In the genomic region with DNA sequence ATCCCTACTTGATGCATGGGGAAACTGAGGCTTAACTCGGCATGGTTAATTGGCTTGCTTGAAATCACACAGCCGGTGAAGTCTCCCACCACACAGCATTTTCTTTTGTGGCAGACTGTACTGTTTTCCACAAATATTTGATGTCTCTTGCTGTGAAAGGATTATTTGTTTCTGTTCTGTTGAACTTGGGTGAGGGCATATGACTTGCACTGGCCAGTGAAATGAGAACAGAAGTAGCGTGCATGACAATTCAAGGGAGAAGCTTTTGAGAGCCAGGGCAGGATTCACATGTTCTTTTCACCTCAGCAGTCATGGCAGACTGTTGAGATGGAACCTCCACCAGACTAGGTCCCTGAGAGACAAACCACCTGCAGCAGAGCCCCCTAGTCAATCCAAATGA, we compare ENCODE assay signal across 18 cellular contexts. TPM values are rescaled to one million over a fixed set of nuclear protein-coding genes. Genes with fewer than 3 reads are reported as not detected.
A peak's percentile ranks its signal among the peaks of the same experiment; 100 is the strongest.
DNase-seq lines count a peak whose midpoint lies in the region; ATAC-seq and TF ChIP-seq lines count a peak whose summit lies in the region.
"Had no signal": no experiment of that assay in that cellular context is flagged by ENCODE, and none has a peak within 500 bp of the region (broad histone marks: within the 10 kb centered on the region; RNA-seq: fewer than 3 reads in every experiment).

No MANE protein-coding gene starts in this region.

- no peaks in the 10 kb centered on the region for H3K36me3 ChIP-seq in breast epithelium
- H3K36me3 ChIP-seq: HAP-1 had no signal

- no peaks in the 10 kb centered on the region for H3K27me3 Mint-ChIP-seq in MCF 10A (ENCODE audit: insufficient read depth, unreplicated experiment)

- intact Hi-C loops in MCF 10A (cut with micrococcal nuclease), result no loop called here
- intact Hi-C loops in breast epithelium (cut with DNase I; ENCODE audit: low total_unique reads), result no loop called here

- peaks cover 26% of the 10 kb centered on the region for H3K4me1 Mint-ChIP-seq in MCF 10A (ENCODE audit: insufficient read depth, unreplicated experiment)

- H3K36me3 Mint-ChIP-seq in MCF 10A (ENCODE audit: insufficient read depth, unreplicated experiment), result no peaks in the 10 kb centered on the region
- H3K36me3 Mint-ChIP-seq: CD14-positive monocyte had no signal

- DNase-seq in MCF 10A (ENCODE audit: unreplicated experiment) (no peak), breast epithelium (ENCODE audit: low spot score in 2 of 2) (no peak), RWPE1 (ENCODE audit: low spot score) (no peak), epithelial cell of prostate (ENCODE audit: low read depth, low spot score) (no peak), substantia nigra (lab: John Stamatoyannopoulos, UW) (peak in 3 of 49 donors; percentile 3 to 26 (median 10)), activated gamma-delta T cell (lab: John Stamatoyannopoulos, UW) (no peak), cerebellar nuclear complex (lab: John Stamatoyannopoulos, UW) (no peak)
- DNase-seq: COR-L47; NCI-H1436; NCI-H2029 treated with DMSO at 0.1 percent for 48 hours; NCI-H2171 treated with DMSO at 0.1 percent for 48 hours; NCI-H446 treated with DMSO at 0.1 percent for 48 hours; NK-92 treated with Interleukin-12 subunit alpha and Interleukin-12 subunit beta, amount 100 ng/mL, for 24 hours; OCI-M1 had no signal

- H3K9me3 ChIP-seq in breast epithelium, result no peaks in the 10 kb centered on the region

- POLR2A ChIA-PET in MCF 10A (lab: Yijun Ruan, JAX) (interaction anchor here (0.7 to 4.3 kb wide), 4 partner anchors 13 to 94 kb away, joined by 3 to 22 read pairs (median 4); a partner anchor contains a TSS), RWPE1 (lab: Yijun Ruan, JAX; ENCODE audit: low non-redundant PET) (no interaction called here)

- CTCF ChIA-PET in MCF 10A (lab: Yijun Ruan, JAX), result interaction anchor here (1.3 to 1.6 kb wide), 3 partner anchors 11 to 114 kb away, joined by 3 to 4 read pairs (median 4); no protein-coding TSS in a partner anchor
- CTCF ChIA-PET in RWPE1 (lab: Yijun Ruan, JAX), result no interaction called here

- no TSS peak for BruUV-seq in MCF 10A (replicated peaks; lab: Mats Ljungman, UMichigan)

- ATAC-seq in GM19397 (IDR thresholded peaks at IDR 0.05; ENCODE audit: unreplicated experiment), result no peak
- ATAC-seq: K562 had no signal

- peak overlapping the region; percentile 59 for H3K27ac Mint-ChIP-seq in MCF 10A (ENCODE audit: low read depth, unreplicated experiment)

- no peak for TF ChIP-seq CTCF in MCF 10A (IDR thresholded peaks at IDR 0.05; ENCODE audit: unreplicated experiment)
- no peak for TF ChIP-seq CTCF in breast epithelium (IDR thresholded peaks at IDR 0.05)
- no peak for TF ChIP-seq CTCF in RWPE1 (conservative IDR thresholded peaks at IDR 0.05; ENCODE audit: low read depth)

- no peaks in the 10 kb centered on the region for H3K9me3 Mint-ChIP-seq in MCF 10A (ENCODE audit: unreplicated experiment)

- no peaks in the 10 kb centered on the region for H3K4me1 ChIP-seq in breast epithelium
- H3K4me1 ChIP-seq: HAP-1 had no signal

- no peak for TF ChIP-seq POLR2A in breast epithelium (IDR thresholded peaks at IDR 0.05)

- peak overlapping the region; percentile 10 for H3K4me3 Mint-ChIP-seq in MCF 10A (ENCODE audit: unreplicated experiment)

- H3K4me3 ChIP-seq in breast epithelium, result no peak overlapping the region
- H3K4me3 ChIP-seq: HAP-1, K562 had no signal

- H3K27ac ChIP-seq in breast epithelium (no peak overlapping the region), RWPE1 (peak overlapping the region; percentile 94), epithelial cell of prostate (peak overlapping the region; percentile 92), substantia nigra (ENCODE audit: low read depth, low read length, poor library complexity, severe bottlenecking) (peak overlapping the region; percentile 50)

- H3K27me3 ChIP-seq in breast epithelium, result no peaks in the 10 kb centered on the region

RNA-seq across cellular contexts. Expression of a gene that starts 11.7 kb away (rescaled TPM):
- 286 and 390 TPM in 2 replicates for total RNA-seq in MCF 10A (2022)
- total RNA-seq in breast epithelium, result 100 to 1,000 TPM; 124 to 483 (median 280) TPM

RNA-seq across cellular contexts. Expression of a gene that starts 32.5 kb away (rescaled TPM):
- total RNA-seq in MCF 10A (2022), result 1.6 and 4.3 TPM in 2 replicates
- 10 to 100 TPM in 1 of 3 donors, 1 to 10 TPM in 2; 1.9 to 11.8 (median 7.9) TPM for total RNA-seq in breast epithelium

Comparison
In these comparisons a context has a peak if more than half of its experiments do, and no peak if none do; other contexts are left out.
1. H3K27ac ChIP-seq: peak in RWPE1 (single experiment), epithelial cell of prostate (single experiment) and substantia nigra (single experiment); none in breast epithelium (0 of 2).